ENCODE assay signal across 24 cellular contexts in the genomic region with DNA sequence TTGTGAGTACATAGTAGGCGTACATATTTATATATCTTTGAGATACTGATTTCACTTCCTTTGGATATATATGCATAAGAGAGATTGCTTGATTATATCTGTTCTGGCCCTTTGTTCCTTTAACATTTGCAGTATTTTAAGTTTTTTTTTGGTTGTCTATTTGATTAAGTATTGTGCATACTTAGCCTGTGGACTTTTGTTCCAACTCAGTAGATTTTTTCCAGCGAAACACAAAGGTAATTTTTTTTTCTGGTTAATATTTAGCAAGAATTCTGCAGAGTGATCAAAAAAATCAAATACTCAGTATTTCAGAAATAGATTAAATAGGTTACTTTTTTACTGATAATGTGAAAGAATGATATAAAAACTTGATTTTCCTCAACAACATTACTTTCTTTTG. TPM values are rescaled to one million over a fixed set of nuclear protein-coding genes. Genes with fewer than 3 reads are reported as not detected.
"Had no signal": no experiment of that assay in that cellular context is flagged by ENCODE, and none has a peak within 500 bp of the region (broad histone marks: within the 10 kb centered on the region; RNA-seq: fewer than 3 reads in every experiment).

A gene with protein sequence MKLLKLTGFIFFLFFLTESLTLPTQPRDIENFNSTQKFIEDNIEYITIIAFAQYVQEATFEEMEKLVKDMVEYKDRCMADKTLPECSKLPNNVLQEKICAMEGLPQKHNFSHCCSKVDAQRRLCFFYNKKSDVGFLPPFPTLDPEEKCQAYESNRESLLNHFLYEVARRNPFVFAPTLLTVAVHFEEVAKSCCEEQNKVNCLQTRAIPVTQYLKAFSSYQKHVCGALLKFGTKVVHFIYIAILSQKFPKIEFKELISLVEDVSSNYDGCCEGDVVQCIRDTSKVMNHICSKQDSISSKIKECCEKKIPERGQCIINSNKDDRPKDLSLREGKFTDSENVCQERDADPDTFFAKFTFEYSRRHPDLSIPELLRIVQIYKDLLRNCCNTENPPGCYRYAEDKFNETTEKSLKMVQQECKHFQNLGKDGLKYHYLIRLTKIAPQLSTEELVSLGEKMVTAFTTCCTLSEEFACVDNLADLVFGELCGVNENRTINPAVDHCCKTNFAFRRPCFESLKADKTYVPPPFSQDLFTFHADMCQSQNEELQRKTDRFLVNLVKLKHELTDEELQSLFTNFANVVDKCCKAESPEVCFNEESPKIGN (plus strand): TSS at position 390 of the 400 bp plus-strand sequence. CDS start 31 bp downstream, outside the sequence.

- H3K27ac ChIP-seq: esophagus squamous epithelium, gastroesophageal sphincter, left lung, lower lobe of right lung, parathyroid adenoma, psoas muscle, sigmoid colon, skin epidermis, testis, tibial nerve, upper lobe of right lung, vagina had no signal

- H3K36me3 Mint-ChIP-seq: natural killer cell treated with Interleukin-12 subunit alpha and Interleukin-12 subunit beta and Interleukin-15 and Interleukin-18, amount 100 ng/mL, for 72 hours; stimulated activated naive B cell treated with anti-CD40 and anti-IgM and Interleukin-4, amounts not matched to agents 10 μg/mL and 1 μg/mL and 100 μg/mL, for 72 hours had no signal

- ATAC-seq: effector memory CD8-positive, alpha-beta T cell; gastroesophageal sphincter; left lung; lower lobe of right lung; natural killer cell treated with Interleukin-12 subunit alpha and Interleukin-12 subunit beta and Interleukin-15 and Interleukin-18, amount 100 ng/mL, for 72 hours; psoas muscle; stimulated activated naive B cell treated with anti-CD40 and anti-IgM and Interleukin-4, amounts not matched to agents 10 μg/mL and 1 μg/mL and 100 μg/mL, for 72 hours; stimulated activated naive CD8-positive, alpha-beta T cell treated with anti-CD3 and anti-CD28 coated beads, Interleukin-15, amount 100 ng/mL, for 72 hours; upper lobe of right lung had no signal

- DNase-seq: effector memory CD8-positive, alpha-beta T cell; esophagus squamous epithelium; foreskin fibroblast; left lung; lower lobe of right lung; mesenchymal stem cell; midbrain; occipital lobe; psoas muscle; sigmoid colon; stimulated activated CD4-positive, alpha-beta T cell treated with anti-CD3 and anti-CD28 coated beads, Interleukin-2, amount 100 ng/mL, for 24 hours; stimulated activated CD4-positive, alpha-beta T cell treated with anti-CD3 and anti-CD28 coated beads, Interleukin-4, amount 100 ng/mL, for 4 hours; stimulated activated naive B cell treated with anti-CD40 and anti-IgM and Interleukin-4, amounts not matched to agents 10 μg/mL and 1 μg/mL and 100 μg/mL, for 72 hours; stimulated activated naive CD8-positive, alpha-beta T cell treated with anti-CD3 and anti-CD28 coated beads, Interleukin-15, amount 100 ng/mL, for 72 hours; testis; upper lobe of right lung had no signal

- H3K4me1 Mint-ChIP-seq: stimulated activated naive B cell treated with anti-CD40 and anti-IgM and Interleukin-4, amounts not matched to agents 10 μg/mL and 1 μg/mL and 100 μg/mL, for 72 hours; stimulated activated naive CD8-positive, alpha-beta T cell treated with anti-CD3 and anti-CD28 coated beads, Interleukin-15, amount 100 ng/mL, for 72 hours had no signal

- H3K27me3 ChIP-seq: esophagus squamous epithelium, gastroesophageal sphincter, left lung, sigmoid colon, testis, tibial nerve, upper lobe of right lung, vagina had no signal

- H3K4me1 ChIP-seq: esophagus squamous epithelium, gastroesophageal sphincter, left lung, lower lobe of right lung, parathyroid adenoma, psoas muscle, sigmoid colon, testis, tibial nerve, upper lobe of right lung, vagina had no signal

- H3K27ac Mint-ChIP-seq: effector memory CD8-positive, alpha-beta T cell; natural killer cell treated with Interleukin-12 subunit alpha and Interleukin-12 subunit beta and Interleukin-15 and Interleukin-18, amount 100 ng/mL, for 72 hours; stimulated activated naive B cell treated with anti-CD40 and anti-IgM and Interleukin-4, amounts not matched to agents 10 μg/mL and 1 μg/mL and 100 μg/mL, for 72 hours; stimulated activated naive CD8-positive, alpha-beta T cell treated with anti-CD3 and anti-CD28 coated beads, Interleukin-15, amount 100 ng/mL, for 72 hours had no signal

- H3K36me3 ChIP-seq: esophagus squamous epithelium, gastroesophageal sphincter, left lung, lower lobe of right lung, sigmoid colon, tibial nerve, upper lobe of right lung, vagina had no signal

- H3K4me3 Mint-ChIP-seq: effector memory CD8-positive, alpha-beta T cell; natural killer cell treated with Interleukin-12 subunit alpha and Interleukin-12 subunit beta and Interleukin-15 and Interleukin-18, amount 100 ng/mL, for 72 hours; stimulated activated naive B cell treated with anti-CD40 and anti-IgM and Interleukin-4, amounts not matched to agents 10 μg/mL and 1 μg/mL and 100 μg/mL, for 72 hours; stimulated activated naive CD8-positive, alpha-beta T cell treated with anti-CD3 and anti-CD28 coated beads, Interleukin-15, amount 100 ng/mL, for 72 hours had no signal

- H3K79me2 ChIP-seq: parathyroid adenoma had no signal

- H3K4me3 ChIP-seq: esophagus squamous epithelium, gastroesophageal sphincter, left lung, lower lobe of right lung, psoas muscle, sigmoid colon, skin epidermis, testis, tibial nerve, upper lobe of right lung, vagina had no signal

- H3K27me3 Mint-ChIP-seq: effector memory CD8-positive, alpha-beta T cell; natural killer cell treated with Interleukin-12 subunit alpha and Interleukin-12 subunit beta and Interleukin-15 and Interleukin-18, amount 100 ng/mL, for 72 hours had no signal

- H3K9me3 Mint-ChIP-seq: stimulated activated naive CD8-positive, alpha-beta T cell treated with anti-CD3 and anti-CD28 coated beads, Interleukin-15, amount 100 ng/mL, for 72 hours had no signal

- H2AFZ ChIP-seq: parathyroid adenoma had no signal

- H3K9me3 ChIP-seq: esophagus squamous epithelium, gastroesophageal sphincter, left lung, lower lobe of right lung, psoas muscle, sigmoid colon, testis, tibial nerve, upper lobe of right lung, vagina had no signal

- H3K9ac ChIP-seq: parathyroid adenoma had no signal

RNA-seq across cellular contexts. Expression of the gene that starts here (rescaled TPM):
- total RNA-seq: epithelial cell of proximal tubule; esophagus squamous epithelium; gastroesophageal sphincter; left lung; lower lobe of right lung; natural killer cell treated with Interleukin-12 subunit alpha and Interleukin-12 subunit beta and Interleukin-15 and Interleukin-18, amount 100 ng/mL, for 72 hours; occipital lobe; psoas muscle; sigmoid colon; subcutaneous adipose tissue; tibial nerve; upper lobe of right lung; vagina had no signal
- polyA plus RNA-seq: psoas muscle, sigmoid colon had no signal
